In genomic region chr4:163587867-163588266, GRCh38 we compare ENCODE assay signal across 9 cellular contexts.
DNase-seq lines count a peak whose midpoint lies in the region; ATAC-seq and TF ChIP-seq lines count a peak whose summit lies in the region.
"Had no signal": no experiment of that assay in that cellular context is flagged by ENCODE, and none has a peak within 500 bp of the region (broad histone marks: within the 10 kb centered on the region; RNA-seq: fewer than 3 reads in every experiment).

No MANE protein-coding gene starts in this region.

- H3K36me3 Mint-ChIP-seq in activated CD8-positive, alpha-beta T cell treated with anti-CD3 and anti-CD28 coated beads for 36 hours (ENCODE audit: low read depth): no peaks in the 10 kb centered on the region
- H3K36me3 Mint-ChIP-seq in activated CD8-positive, alpha-beta T cell treated with anti-CD3 and anti-CD28 coated beads, Interleukin-2, amount 10 ng/mL, durations not matched to agents 7 days and 5 days (ENCODE audit: low read depth): no peaks in the 10 kb centered on the region
- H3K36me3 Mint-ChIP-seq in stimulated activated effector memory CD8-positive, alpha-beta T cell treated with anti-CD3 and anti-CD28 coated beads, Interleukin-12 subunit alpha, Interleukin-12 subunit beta, amount 100 ng/mL, for 72 hours: no peaks in the 10 kb centered on the region
- peaks cover 2% of the 10 kb centered on the region for H3K36me3 Mint-ChIP-seq in activated CD4-positive, alpha-beta memory T cell treated with anti-CD3 and anti-CD28 coated beads for 36 hours

- no peak overlapping the region for H3K4me3 Mint-ChIP-seq in activated CD8-positive, alpha-beta T cell treated with anti-CD3 and anti-CD28 coated beads for 36 hours
- H3K4me3 Mint-ChIP-seq in activated CD8-positive, alpha-beta T cell treated with anti-CD3 and anti-CD28 coated beads, Interleukin-2, amount 10 ng/mL, durations not matched to agents 7 days and 5 days: no peak overlapping the region
- no peak overlapping the region for H3K4me3 Mint-ChIP-seq in stimulated activated effector memory CD8-positive, alpha-beta T cell treated with anti-CD3 and anti-CD28 coated beads, Interleukin-12 subunit alpha, Interleukin-12 subunit beta, amount 100 ng/mL, for 72 hours
- no peak overlapping the region for H3K4me3 Mint-ChIP-seq in activated CD4-positive, alpha-beta memory T cell treated with anti-CD3 and anti-CD28 coated beads for 36 hours

- CTCF ChIA-PET in activated CD8-positive, alpha-beta T cell treated with anti-CD3 and anti-CD28 coated beads for 36 hours (lab: Charles Lee): interaction anchor here (0.9 to 1.2 kb wide), 2 partner anchors 11 to 1143 kb away, joined by 3 read pairs; no protein-coding TSS in a partner anchor
- CTCF ChIA-PET in activated CD8-positive, alpha-beta T cell treated with anti-CD3 and anti-CD28 coated beads, Interleukin-2, amount 10 ng/mL, durations not matched to agents 7 days and 5 days (lab: Charles Lee): interaction anchor here (1.7 to 2.1 kb wide), 2 partner anchors 32 to 38 kb away, joined by 5 to 8 read pairs; no protein-coding TSS in a partner anchor
- CTCF ChIA-PET in activated CD4-positive, alpha-beta memory T cell treated with anti-CD3 and anti-CD28 coated beads for 36 hours (lab: Charles Lee): interaction anchor here (1.0 to 1.6 kb wide), 2 partner anchors 32 to 93 kb away, joined by 3 to 4 read pairs; no protein-coding TSS in a partner anchor

- POLR2A ChIA-PET in activated CD8-positive, alpha-beta T cell treated with anti-CD3 and anti-CD28 coated beads for 36 hours (lab: Charles Lee): no interaction called here
- POLR2A ChIA-PET in activated CD8-positive, alpha-beta T cell treated with anti-CD3 and anti-CD28 coated beads, Interleukin-2, amount 10 ng/mL, durations not matched to agents 7 days and 5 days (lab: Charles Lee): no interaction called here
- POLR2A ChIA-PET in activated CD4-positive, alpha-beta memory T cell treated with anti-CD3 and anti-CD28 coated beads for 36 hours (lab: Charles Lee): no interaction called here

- no peak overlapping the region for H3K27ac Mint-ChIP-seq in activated CD8-positive, alpha-beta T cell treated with anti-CD3 and anti-CD28 coated beads for 36 hours
- H3K27ac Mint-ChIP-seq in activated CD8-positive, alpha-beta T cell treated with anti-CD3 and anti-CD28 coated beads, Interleukin-2, amount 10 ng/mL, durations not matched to agents 7 days and 5 days: no peak overlapping the region
- no peak overlapping the region for H3K27ac Mint-ChIP-seq in stimulated activated effector memory CD8-positive, alpha-beta T cell treated with anti-CD3 and anti-CD28 coated beads, Interleukin-12 subunit alpha, Interleukin-12 subunit beta, amount 100 ng/mL, for 72 hours
- no peak overlapping the region for H3K27ac Mint-ChIP-seq in activated CD4-positive, alpha-beta memory T cell treated with anti-CD3 and anti-CD28 coated beads for 36 hours

- no peak for ATAC-seq in activated CD8-positive, alpha-beta T cell treated with anti-CD3 and anti-CD28 coated beads for 36 hours
- no peak for ATAC-seq in activated CD8-positive, alpha-beta T cell treated with anti-CD3 and anti-CD28 coated beads, Interleukin-2, amount 10 ng/mL, durations not matched to agents 7 days and 5 days
- peak; percentile 50 for ATAC-seq in HG02884 (IDR thresholded peaks at IDR 0.05; ENCODE audit: unreplicated experiment)
- ATAC-seq in stimulated activated effector memory CD8-positive, alpha-beta T cell treated with anti-CD3 and anti-CD28 coated beads, Interleukin-12 subunit alpha, Interleukin-12 subunit beta, amount 100 ng/mL, for 72 hours: peak; percentile 39

- H3K27me3 ChIP-seq in OCI-LY3 (ENCODE audit: low read depth, low read length): no peaks in the 10 kb centered on the region
- H3K27me3 ChIP-seq: neutrophil had no signal

- no peaks in the 10 kb centered on the region for H3K9me3 Mint-ChIP-seq in activated CD8-positive, alpha-beta T cell treated with anti-CD3 and anti-CD28 coated beads for 36 hours
- H3K9me3 Mint-ChIP-seq in activated CD8-positive, alpha-beta T cell treated with anti-CD3 and anti-CD28 coated beads, Interleukin-2, amount 10 ng/mL, durations not matched to agents 7 days and 5 days (ENCODE audit: insufficient read depth): no peaks in the 10 kb centered on the region
- no peaks in the 10 kb centered on the region for H3K9me3 Mint-ChIP-seq in stimulated activated effector memory CD8-positive, alpha-beta T cell treated with anti-CD3 and anti-CD28 coated beads, Interleukin-12 subunit alpha, Interleukin-12 subunit beta, amount 100 ng/mL, for 72 hours
- no peaks in the 10 kb centered on the region for H3K9me3 Mint-ChIP-seq in activated CD4-positive, alpha-beta memory T cell treated with anti-CD3 and anti-CD28 coated beads for 36 hours

- no peak for TF ChIP-seq CTCF in activated CD8-positive, alpha-beta T cell treated with anti-CD3 and anti-CD28 coated beads for 36 hours (IDR thresholded peaks at IDR 0.05)
- peak; percentile 98 for TF ChIP-seq CTCF in OCI-LY3 (IDR thresholded peaks at IDR 0.05; ENCODE audit: low read depth, low read length)

- no peaks in the 10 kb centered on the region for H3K4me1 Mint-ChIP-seq in activated CD8-positive, alpha-beta T cell treated with anti-CD3 and anti-CD28 coated beads for 36 hours (ENCODE audit: low read depth)
- no peaks in the 10 kb centered on the region for H3K4me1 Mint-ChIP-seq in activated CD8-positive, alpha-beta T cell treated with anti-CD3 and anti-CD28 coated beads, Interleukin-2, amount 10 ng/mL, durations not matched to agents 7 days and 5 days (ENCODE audit: low read depth)
- no peaks in the 10 kb centered on the region for H3K4me1 Mint-ChIP-seq in stimulated activated effector memory CD8-positive, alpha-beta T cell treated with anti-CD3 and anti-CD28 coated beads, Interleukin-12 subunit alpha, Interleukin-12 subunit beta, amount 100 ng/mL, for 72 hours
- peaks cover 8% of the 10 kb centered on the region for H3K4me1 Mint-ChIP-seq in activated CD4-positive, alpha-beta memory T cell treated with anti-CD3 and anti-CD28 coated beads for 36 hours (ENCODE audit: low read depth)

- peaks cover 59% of the 10 kb centered on the region for H3K4me1 ChIP-seq in OCI-LY3 (ENCODE audit: low read length)

- peaks cover 51% of the 10 kb centered on the region for H3K79me2 ChIP-seq in OCI-LY3 (ENCODE audit: low read length)

- intact Hi-C loops in activated CD8-positive, alpha-beta T cell treated with anti-CD3 and anti-CD28 coated beads for 36 hours (cut with micrococcal nuclease): no loop called here
- intact Hi-C loops in activated CD4-positive, alpha-beta memory T cell treated with anti-CD3 and anti-CD28 coated beads for 36 hours (cut with micrococcal nuclease): no loop called here

- peak overlapping the region; percentile 92 for H3K27ac ChIP-seq in OCI-LY3 (ENCODE audit: low read length)
- H3K27ac ChIP-seq: neutrophil had no signal

- peaks cover 42% of the 10 kb centered on the region for H3K36me3 ChIP-seq in OCI-LY3 (replicated peaks; ENCODE audit: low read depth, low read length)
- H3K36me3 ChIP-seq: neutrophil had no signal

- H2AFZ ChIP-seq in OCI-LY3 (ENCODE audit: low read depth, low read length): no peak overlapping the region

- H3K9me3 ChIP-seq in OCI-LY3 (ENCODE audit: insufficient read depth, low read length): no peaks in the 10 kb centered on the region
- H3K9me3 ChIP-seq: neutrophil had no signal

- peak overlapping the region; percentile 48 for H3K4me3 ChIP-seq in OCI-LY3 (ENCODE audit: low read length)

- peak; percentile 4 for DNase-seq in activated CD8-positive, alpha-beta T cell treated with anti-CD3 and anti-CD28 coated beads for 36 hours
- DNase-seq in activated CD8-positive, alpha-beta T cell treated with anti-CD3 and anti-CD28 coated beads, Interleukin-2, amount 10 ng/mL, durations not matched to agents 7 days and 5 days: no peak
- DNase-seq in stimulated activated effector memory CD8-positive, alpha-beta T cell treated with anti-CD3 and anti-CD28 coated beads, Interleukin-12 subunit alpha, Interleukin-12 subunit beta, amount 100 ng/mL, for 72 hours (ENCODE audit: low spot score in 2 of 2): no peak
- DNase-seq in hippocampal formation (lab: John Stamatoyannopoulos, UW) (no peak), HK-2 (ENCODE audit: unreplicated experiment) (no peak)
- DNase-seq in activated CD4-positive, alpha-beta memory T cell treated with anti-CD3 and anti-CD28 coated beads for 36 hours: no peak

- H3K27me3 Mint-ChIP-seq in activated CD8-positive, alpha-beta T cell treated with anti-CD3 and anti-CD28 coated beads for 36 hours: peaks cover 4% of the 10 kb centered on the region
- H3K27me3 Mint-ChIP-seq in activated CD8-positive, alpha-beta T cell treated with anti-CD3 and anti-CD28 coated beads, Interleukin-2, amount 10 ng/mL, durations not matched to agents 7 days and 5 days (ENCODE audit: low read depth): peaks cover 4% of the 10 kb centered on the region
- no peaks in the 10 kb centered on the region for H3K27me3 Mint-ChIP-seq in activated CD4-positive, alpha-beta memory T cell treated with anti-CD3 and anti-CD28 coated beads for 36 hours

- no peaks in the 10 kb centered on the region for H4K20me1 ChIP-seq in OCI-LY3 (ENCODE audit: insufficient read depth, low read length)

- peak overlapping the region; percentile 65 for H3K4me2 ChIP-seq in OCI-LY3 (ENCODE audit: low read length)

- peak overlapping the region; percentile 81 for H3K9ac ChIP-seq in OCI-LY3 (ENCODE audit: low read length)

Comparison
In these comparisons a context has a peak if more than half of its experiments do, and no peak if none do; other contexts are left out.
1. ATAC-seq: peak in HG02884 (single experiment) and stimulated activated effector memory CD8-positive, alpha-beta T cell treated with anti-CD3 and anti-CD28 coated beads, Interleukin-12 subunit alpha, Interleukin-12 subunit beta, amount 100 ng/mL, for 72 hours (single experiment); none in activated CD8-positive, alpha-beta T cell treated with anti-CD3 and anti-CD28 coated beads for 36 hours (single experiment) and activated CD8-positive, alpha-beta T cell treated with anti-CD3 and anti-CD28 coated beads, Interleukin-2, amount 10 ng/mL, durations not matched to agents 7 days and 5 days (single experiment).